In genomic region chr11:27241316-27242122, GRCh38 we compare ENCODE assay signal across 17 cellular contexts.
DNase-seq lines count a peak whose midpoint lies in the region; ATAC-seq, FAIRE-seq and TF ChIP-seq lines count a peak whose summit lies in the region.
"Had no signal": no experiment of that assay in that cellular context is flagged by ENCODE, and none has a peak within 500 bp of the region (broad histone marks: within the 10 kb centered on the region; RNA-seq: fewer than 3 reads in every experiment).

No MANE protein-coding gene starts in this region.

- no peak overlapping the region for H3K4me3 ChIP-seq in choroid plexus epithelial cell (ENCODE audit: low read depth, low read length)
- H3K4me3 ChIP-seq in mesendoderm (ENCODE audit: low read length): no peak overlapping the region
- H3K4me3 ChIP-seq: left lung, thyroid gland had no signal

- no peak overlapping the region for H2AK5ac ChIP-seq in mesendoderm (ENCODE audit: low read length)

- TF ChIP-seq CTCF in choroid plexus epithelial cell (conservative IDR thresholded peaks at IDR 0.05; ENCODE audit: low read depth, low read length): no peak

- peak overlapping the region; percentile 79 for H3K4ac ChIP-seq in mesendoderm (ENCODE audit: low read depth, low read length)

- H3K4me2 ChIP-seq in mesendoderm (ENCODE audit: low read length): no peak overlapping the region

- H3K79me1 ChIP-seq in mesendoderm (ENCODE audit: low read length): no peaks in the 10 kb centered on the region

- peak overlapping the region; percentile 68 for H2BK120ac ChIP-seq in mesendoderm (ENCODE audit: low read depth, low read length)

- no peaks in the 10 kb centered on the region for H3K79me2 ChIP-seq in mesendoderm (ENCODE audit: control insufficient read depth, insufficient read depth, low read length)

- H3K18ac ChIP-seq in mesendoderm (ENCODE audit: low read length): no peak overlapping the region

- H4K5ac ChIP-seq in mesendoderm (ENCODE audit: low read length): no peak overlapping the region

- H3K4me1 ChIP-seq in mesendoderm (ENCODE audit: control insufficient read depth, low read depth, low read length): peaks cover 7% of the 10 kb centered on the region
- H3K4me1 ChIP-seq: left lung, thyroid gland had no signal

- no peak overlapping the region for H3K56ac ChIP-seq in mesendoderm (ENCODE audit: low read length)

- H3K27ac ChIP-seq in mesendoderm (ENCODE audit: low read depth, low read length): no peak overlapping the region
- H3K27ac ChIP-seq: left lung, thyroid gland had no signal

- H2BK5ac ChIP-seq in mesendoderm (ENCODE audit: low read length): no peak overlapping the region

- H3K23ac ChIP-seq in mesendoderm (ENCODE audit: low read length): no peak overlapping the region

- WGBS in mesendoderm (ENCODE audit: extremely low coverage, insufficient coverage, low lambda C conversion rate): no CpG with 5 or more reads among the region's 2 CpGs

- H3K9ac ChIP-seq in mesendoderm (ENCODE audit: low read length): no peak overlapping the region

- peak; percentile 93 for FAIRE-seq in RCC 7860 (lab: Jason Lieb, UNC)
- FAIRE-seq: small intestine had no signal

- no peaks in the 10 kb centered on the region for H3K27me3 ChIP-seq in mesendoderm (ENCODE audit: insufficient read depth, low read length, poor library complexity)
- H3K27me3 ChIP-seq: left lung, thyroid gland had no signal

- no peak overlapping the region for H2BK15ac ChIP-seq in mesendoderm (replicated peaks; ENCODE audit: low read depth)

- peak; percentile 83 for DNase-seq in ELR (ENCODE audit: low read depth)
- peak; percentile 83 for DNase-seq in RCC 7860 (ENCODE audit: low spot score)
- peak; percentile 46 for DNase-seq in choroid plexus epithelial cell (ENCODE audit: low read depth)
- peak; percentile 12 for DNase-seq in mesendoderm
- DNase-seq in activated CD8-positive, alpha-beta memory T cell treated with anti-CD3 and anti-CD28 coated beads for 24 hours: no peak
- no peak for DNase-seq in iPS-NIHi7 (ENCODE audit: extremely low spot score)
- no peak for DNase-seq in HT-29 (ENCODE audit: low spot score)
- DNase-seq: activated CD4-positive, alpha-beta memory T cell treated with anti-CD3 and anti-CD28 coated beads, Interleukin-2, amount 10 ng/mL, durations not matched to agents 7 days and 5 days; activated naive CD4-positive, alpha-beta T cell; DMS153; H9; left lung; NCI-H2081 treated with DMSO at 0.1 percent for 48 hours; small intestine; T-helper 17 cell; thyroid gland had no signal

- no peak overlapping the region for H4K8ac ChIP-seq in mesendoderm (ENCODE audit: low read depth, low read length)

- ATAC-seq in HG02970 (IDR thresholded peaks at IDR 0.05; ENCODE audit: low FRiP score, unreplicated experiment): no peak
- ATAC-seq: left lung, T-helper 17 cell had no signal

- no peaks in the 10 kb centered on the region for H3K36me3 ChIP-seq in mesendoderm (ENCODE audit: control insufficient read depth, insufficient read depth, low read length)
- H3K36me3 ChIP-seq: left lung, thyroid gland had no signal

Comparison
In these comparisons a context has a peak if more than half of its experiments do, and no peak if none do; other contexts are left out.
1. DNase-seq: peak in ELR (single experiment), RCC 7860 (single experiment), choroid plexus epithelial cell (single experiment) and mesendoderm (single experiment); none in activated CD8-positive, alpha-beta memory T cell treated with anti-CD3 and anti-CD28 coated beads for 24 hours (single experiment), iPS-NIHi7 (single experiment) and HT-29 (single experiment).